In genomic region chr13:33487575-33488243, GRCh38 we compare ENCODE assay signal across 8 cellular contexts.
DNase-seq lines count a peak whose midpoint lies in the region; ATAC-seq and TF ChIP-seq lines count a peak whose summit lies in the region.

No MANE protein-coding gene starts in this region.

- DNase-seq in GF-D8 (lab: John Stamatoyannopoulos, UW) (peak; percentile 14), SKM-1 treated with dmso at 0.1 percent for 144 hours (lab: John Stamatoyannopoulos, UW; ENCODE audit: unreplicated experiment) (peak; percentile 84), right cardiac atrium (no peak), uterus (peak in 1 of 2 donors; percentile 19)
- no peak for DNase-seq in activated CD8-positive, alpha-beta memory T cell treated with anti-CD3 and anti-CD28 coated beads, Interleukin-2, amount 50 U/mL, for 48 hours

- H3K36me3 ChIP-seq in uterus = no peaks in the 10 kb centered on the region

- 59% methylated on average over 5 of the region's 5 CpGs for WGBS in right cardiac atrium

- peak overlapping the region; percentile 37 for H3K4me3 ChIP-seq in right cardiac atrium (ENCODE audit: low read length)
- peak overlapping the region in 1 of 2 donors; percentile 8 for H3K4me3 ChIP-seq in uterus

- no peak for TF ChIP-seq POLR2A in uterus (IDR thresholded peaks at IDR 0.05)

- peak; percentile 35 to 53 (median 37) for TF ChIP-seq CTCF in uterus (IDR thresholded peaks at IDR 0.05)

- H3K4me1 ChIP-seq in right cardiac atrium (ENCODE audit: control insufficient read depth, insufficient read depth, low read length) = peaks cover 6% of the 10 kb centered on the region
- H3K4me1 ChIP-seq in uterus = no peaks in the 10 kb centered on the region

- no peaks in the 10 kb centered on the region for H3K27me3 ChIP-seq in right cardiac atrium (ENCODE audit: control insufficient read depth, insufficient read depth)
- no peaks in the 10 kb centered on the region for H3K27me3 ChIP-seq in uterus

- H3K9me3 ChIP-seq in right cardiac atrium (ENCODE audit: control insufficient read depth, low read length) (no peaks in the 10 kb centered on the region), uterus (peaks cover 0 to 8% of the 10 kb centered on the region in 2 donors)

- no peak overlapping the region for H3K27ac ChIP-seq in right cardiac atrium (ENCODE audit: low read length)
- peak overlapping the region; percentile 48 to 70 for H3K27ac ChIP-seq in uterus

- peak; percentile 70 for ATAC-seq in HG02938 (IDR thresholded peaks at IDR 0.05; ENCODE audit: unreplicated experiment)
- peak; percentile 79 to 84 for ATAC-seq in right cardiac atrium
- ATAC-seq in GM21528 (IDR thresholded peaks at IDR 0.05; ENCODE audit: low FRiP score, unreplicated experiment) = no peak
- no peak for ATAC-seq in HG02623 (IDR thresholded peaks at IDR 0.05; ENCODE audit: unreplicated experiment)

- intact Hi-C loops in right cardiac atrium (cut with DNase I) (no loop called here), uterus (cut with DNase I; ENCODE audit: low total_unique reads) (no loop called here)

Comparison
In these comparisons a context has a peak if more than half of its experiments do, and no peak if none do; other contexts are left out.
1. DNase-seq: peak in GF-D8 (single experiment) and SKM-1 treated with dmso at 0.1 percent for 144 hours (single experiment); none in right cardiac atrium (0 of 3) and activated CD8-positive, alpha-beta memory T cell treated with anti-CD3 and anti-CD28 coated beads, Interleukin-2, amount 50 U/mL, for 48 hours (single experiment).
2. ATAC-seq: peak in HG02938 (single experiment) and right cardiac atrium (2 of 2); none in GM21528 (single experiment) and HG02623 (single experiment).